15 cellular contexts compared by ENCODE assay signal in genomic region chr1:160005070-160005469, GRCh38. TPM values are rescaled to one million over a fixed set of nuclear protein-coding genes. Genes with fewer than 3 reads are reported as not detected.
A peak's percentile ranks its signal among the peaks of the same experiment; 100 is the strongest.
DNase-seq lines count a peak whose midpoint lies in the region; ATAC-seq and TF ChIP-seq lines count a peak whose summit lies in the region.
"Had no signal": no experiment of that assay in that cellular context is flagged by ENCODE, and none has a peak within 500 bp of the region (broad histone marks: within the 10 kb centered on the region; RNA-seq: fewer than 3 reads in every experiment).

No MANE protein-coding gene starts in this region.

- H2BK120ac ChIP-seq in neuronal stem cell (ENCODE audit: low read depth, low read length) = no peak overlapping the region

- H2BK5ac ChIP-seq in neuronal stem cell (ENCODE audit: low read length) = no peak overlapping the region

- peaks cover 22% of the 10 kb centered on the region for H3K27me3 Mint-ChIP-seq in activated CD8-positive, alpha-beta T cell treated with anti-CD3 and anti-CD28 coated beads, Interleukin-2, amount 10 ng/mL, durations not matched to agents 7 days and 5 days (ENCODE audit: low read depth)
- H3K27me3 Mint-ChIP-seq in activated CD8-positive, alpha-beta T cell treated with anti-CD3 and anti-CD28 coated beads for 36 hours = peaks cover 4% of the 10 kb centered on the region
- no peaks in the 10 kb centered on the region for H3K27me3 Mint-ChIP-seq in activated T-helper 17 cell treated with anti-CD3 and anti-CD28 coated beads, Interleukin-2, amount 50 U/mL, for 72 hours

- H2AK5ac ChIP-seq in neuronal stem cell (ENCODE audit: low read depth, low read length) = no peak overlapping the region

- H3K27ac Mint-ChIP-seq in activated CD8-positive, alpha-beta T cell treated with anti-CD3 and anti-CD28 coated beads, Interleukin-2, amount 10 ng/mL, durations not matched to agents 7 days and 5 days = no peak overlapping the region
- H3K27ac Mint-ChIP-seq in activated CD8-positive, alpha-beta T cell treated with anti-CD3 and anti-CD28 coated beads for 36 hours = no peak overlapping the region
- no peak overlapping the region for H3K27ac Mint-ChIP-seq in activated T-helper 17 cell treated with anti-CD3 and anti-CD28 coated beads, Interleukin-2, amount 50 U/mL, for 72 hours
- H3K27ac Mint-ChIP-seq: CD4-positive, CD25-positive, alpha-beta regulatory T cell had no signal

- no peaks in the 10 kb centered on the region for H3K9me3 Mint-ChIP-seq in activated CD8-positive, alpha-beta T cell treated with anti-CD3 and anti-CD28 coated beads, Interleukin-2, amount 10 ng/mL, durations not matched to agents 7 days and 5 days (ENCODE audit: insufficient read depth)
- no peaks in the 10 kb centered on the region for H3K9me3 Mint-ChIP-seq in activated CD8-positive, alpha-beta T cell treated with anti-CD3 and anti-CD28 coated beads for 36 hours
- no peaks in the 10 kb centered on the region for H3K9me3 Mint-ChIP-seq in activated T-helper 17 cell treated with anti-CD3 and anti-CD28 coated beads, Interleukin-2, amount 50 U/mL, for 72 hours
- H3K9me3 Mint-ChIP-seq: CD4-positive, CD25-positive, alpha-beta regulatory T cell had no signal

- TF ChIP-seq CTCF in activated CD8-positive, alpha-beta T cell treated with anti-CD3 and anti-CD28 coated beads for 36 hours (IDR thresholded peaks at IDR 0.05) = no peak

- no peak overlapping the region for H4K8ac ChIP-seq in neuronal stem cell (ENCODE audit: low read depth, low read length)

- CTCF ChIA-PET in activated CD8-positive, alpha-beta T cell treated with anti-CD3 and anti-CD28 coated beads, Interleukin-2, amount 10 ng/mL, durations not matched to agents 7 days and 5 days (lab: Charles Lee) = interaction anchor here (1.6 to 9.5 kb wide), 11 partner anchors 13 to 111 kb away, joined by 4 to 184 read pairs (median 38); partner anchors contain the start of genes IGSF9 and PIGM
- CTCF ChIA-PET in activated CD8-positive, alpha-beta T cell treated with anti-CD3 and anti-CD28 coated beads for 36 hours (lab: Charles Lee) = interaction anchor here (1.0 to 14.6 kb wide), 14 partner anchors 14 to 206 kb away, joined by 3 to 374 read pairs (median 49); partner anchors contain the start of genes FCRL6, IGSF9, KCNJ9 and PIGM

- no peaks in the 10 kb centered on the region for H3K9me3 ChIP-seq in neuronal stem cell (replicated peaks in 1 of 2; ENCODE audit: control insufficient read depth in 2 of 2, insufficient read depth in 1 of 2, low read depth in 1 of 2, low read length in 2 of 2)
- H3K9me3 ChIP-seq: BLaER1 treated with 17β-estradiol and CSF1 and Interleukin-3, amounts not matched to agents 10 nM and 100 nM had no signal

- H3K27me3 ChIP-seq in neuronal stem cell (ENCODE audit: control insufficient read depth in 3 of 3, insufficient read depth in 3 of 3, low read depth in 1 of 3, low read length in 3 of 3) = peaks cover 0 to 46% (median 2%) of the 10 kb centered on the region in 3 experiments
- H3K27me3 ChIP-seq: BLaER1 treated with 17β-estradiol and CSF1 and Interleukin-3, amounts not matched to agents 10 nM and 100 nM had no signal

- H3K4me1 Mint-ChIP-seq in activated CD8-positive, alpha-beta T cell treated with anti-CD3 and anti-CD28 coated beads, Interleukin-2, amount 10 ng/mL, durations not matched to agents 7 days and 5 days (ENCODE audit: low read depth) = no peaks in the 10 kb centered on the region
- H3K4me1 Mint-ChIP-seq in activated CD8-positive, alpha-beta T cell treated with anti-CD3 and anti-CD28 coated beads for 36 hours (ENCODE audit: low read depth) = no peaks in the 10 kb centered on the region
- no peaks in the 10 kb centered on the region for H3K4me1 Mint-ChIP-seq in activated T-helper 17 cell treated with anti-CD3 and anti-CD28 coated beads, Interleukin-2, amount 50 U/mL, for 72 hours
- H3K4me1 Mint-ChIP-seq: CD4-positive, CD25-positive, alpha-beta regulatory T cell had no signal

- H3K4me1 ChIP-seq in neuronal stem cell (ENCODE audit: control insufficient read depth in 2 of 2, insufficient read depth in 1 of 2, low read depth in 1 of 2, low read length in 2 of 2) = no peaks in the 10 kb centered on the region

- no peaks in the 10 kb centered on the region for H3K36me3 ChIP-seq in neuronal stem cell (replicated peaks in 1 of 2; ENCODE audit: control insufficient read depth in 2 of 2, insufficient read depth in 2 of 2, low read length in 2 of 2)
- H3K36me3 ChIP-seq: BLaER1 treated with 17β-estradiol and CSF1 and Interleukin-3, amounts not matched to agents 10 nM and 100 nM had no signal

- no peak overlapping the region for H2BK15ac ChIP-seq in neuronal stem cell (ENCODE audit: low read length)

- no peak overlapping the region for H4K91ac ChIP-seq in neuronal stem cell (ENCODE audit: low read depth, low read length, poor library complexity)

- POLR2A ChIA-PET in activated CD8-positive, alpha-beta T cell treated with anti-CD3 and anti-CD28 coated beads, Interleukin-2, amount 10 ng/mL, durations not matched to agents 7 days and 5 days (lab: Charles Lee) = no interaction called here
- POLR2A ChIA-PET in activated CD8-positive, alpha-beta T cell treated with anti-CD3 and anti-CD28 coated beads for 36 hours (lab: Charles Lee) = interaction anchor here (0.6 kb wide), 1 partner anchor 25 kb away, joined by 3 read pairs; no protein-coding TSS in a partner anchor

- H3K27ac ChIP-seq in neuronal stem cell (replicated peaks; ENCODE audit: low read length) = no peak overlapping the region
- H3K27ac ChIP-seq: BLaER1 treated with 17β-estradiol and CSF1 and Interleukin-3, amounts not matched to agents 10 nM and 100 nM; GM23248 had no signal

- H3K14ac ChIP-seq in neuronal stem cell (ENCODE audit: low read length) = no peak overlapping the region

- peak; percentile 12 for DNase-seq in activated CD8-positive, alpha-beta T cell treated with anti-CD3 and anti-CD28 coated beads, Interleukin-2, amount 10 ng/mL, durations not matched to agents 7 days and 5 days
- DNase-seq in activated CD8-positive, alpha-beta T cell treated with anti-CD3 and anti-CD28 coated beads for 36 hours = no peak
- peak; percentile 28 for DNase-seq in cerebellum (ENCODE audit: low spot score)
- no peak for DNase-seq in neuronal stem cell (ENCODE audit: low spot score)
- DNase-seq: ACHN; CD4-positive, CD25-positive, alpha-beta regulatory T cell; DMS53; GM23248; IMR-90 had no signal

- no peak overlapping the region for H3K9ac ChIP-seq in neuronal stem cell (ENCODE audit: low read depth, low read length, poor library complexity)
- H3K9ac ChIP-seq: BLaER1 treated with 17β-estradiol and CSF1 and Interleukin-3, amounts not matched to agents 10 nM and 100 nM; GM23248 had no signal

- H2BK12ac ChIP-seq in neuronal stem cell (ENCODE audit: low read length) = no peak overlapping the region

- H3K4me2 ChIP-seq in neuronal stem cell (ENCODE audit: insufficient read depth, low read length, poor library complexity, severe bottlenecking) = no peak overlapping the region
- H3K4me2 ChIP-seq: BLaER1 treated with 17β-estradiol and CSF1 and Interleukin-3, amounts not matched to agents 10 nM and 100 nM had no signal

- no CpG with 5 or more reads among the region's 4 CpGs for WGBS in neuronal stem cell (ENCODE audit: extremely low coverage in 2 of 2, insufficient read length in 2 of 2, insufficient replicate concordance in 1 of 2), 2 donors

- no peak for ATAC-seq in activated CD8-positive, alpha-beta T cell treated with anti-CD3 and anti-CD28 coated beads, Interleukin-2, amount 10 ng/mL, durations not matched to agents 7 days and 5 days
- ATAC-seq in activated CD8-positive, alpha-beta T cell treated with anti-CD3 and anti-CD28 coated beads for 36 hours = no peak
- no peak for ATAC-seq in activated T-helper 17 cell treated with anti-CD3 and anti-CD28 coated beads, Interleukin-2, amount 50 U/mL, for 72 hours (replicated peaks)
- no peak for ATAC-seq in GM18511 (IDR thresholded peaks at IDR 0.05; ENCODE audit: unreplicated experiment)
- ATAC-seq in HG03025 (IDR thresholded peaks at IDR 0.05; ENCODE audit: low FRiP score, unreplicated experiment) = no peak
- ATAC-seq: HCT116 had no signal

- no peaks in the 10 kb centered on the region for H3K79me1 ChIP-seq in neuronal stem cell (ENCODE audit: low read depth, low read length)

- no peak overlapping the region for H3K4me3 Mint-ChIP-seq in activated CD8-positive, alpha-beta T cell treated with anti-CD3 and anti-CD28 coated beads, Interleukin-2, amount 10 ng/mL, durations not matched to agents 7 days and 5 days
- no peak overlapping the region for H3K4me3 Mint-ChIP-seq in activated CD8-positive, alpha-beta T cell treated with anti-CD3 and anti-CD28 coated beads for 36 hours
- no peak overlapping the region for H3K4me3 Mint-ChIP-seq in activated T-helper 17 cell treated with anti-CD3 and anti-CD28 coated beads, Interleukin-2, amount 50 U/mL, for 72 hours
- H3K4me3 Mint-ChIP-seq: CD4-positive, CD25-positive, alpha-beta regulatory T cell had no signal

- H2AFZ ChIP-seq in neuronal stem cell (ENCODE audit: low read length) = no peak overlapping the region
- H2AFZ ChIP-seq: GM23248 had no signal

- no peaks in the 10 kb centered on the region for H3K36me3 Mint-ChIP-seq in activated CD8-positive, alpha-beta T cell treated with anti-CD3 and anti-CD28 coated beads, Interleukin-2, amount 10 ng/mL, durations not matched to agents 7 days and 5 days (ENCODE audit: low read depth)
- no peaks in the 10 kb centered on the region for H3K36me3 Mint-ChIP-seq in activated CD8-positive, alpha-beta T cell treated with anti-CD3 and anti-CD28 coated beads for 36 hours (ENCODE audit: low read depth)
- no peaks in the 10 kb centered on the region for H3K36me3 Mint-ChIP-seq in activated T-helper 17 cell treated with anti-CD3 and anti-CD28 coated beads, Interleukin-2, amount 50 U/mL, for 72 hours (ENCODE audit: low read depth)
- H3K36me3 Mint-ChIP-seq: CD4-positive, CD25-positive, alpha-beta regulatory T cell had no signal

- intact Hi-C loops in activated CD8-positive, alpha-beta T cell treated with anti-CD3 and anti-CD28 coated beads for 36 hours (cut with micrococcal nuclease) = loop anchor here (5.0 kb wide), 1 partner anchor 208 kb away; no protein-coding TSS in a partner anchor

- H3K4me3 ChIP-seq in neuronal stem cell (ENCODE audit: low read length in 2 of 2) = no peak overlapping the region
- H3K4me3 ChIP-seq: BLaER1 treated with 17β-estradiol and CSF1 and Interleukin-3, amounts not matched to agents 10 nM and 100 nM; GM23248 had no signal

- H3K4ac ChIP-seq in neuronal stem cell (ENCODE audit: low read length) = no peak overlapping the region

- no peak overlapping the region for H3K18ac ChIP-seq in neuronal stem cell (ENCODE audit: low read length)

- H3K23ac ChIP-seq in neuronal stem cell (ENCODE audit: low read depth, low read length, poor library complexity) = peak overlapping the region; percentile 1

RNA-seq across cellular contexts. Expression of gene PIGM, which starts 26.7 kb away (rescaled TPM):
- total RNA-seq in activated CD8-positive, alpha-beta T cell treated with anti-CD3 and anti-CD28 coated beads, Interleukin-2, amount 10 ng/mL, durations not matched to agents 7 days and 5 days = 1 to 10 TPM; 4.2 to 4.5 TPM
- total RNA-seq in activated CD8-positive, alpha-beta T cell treated with anti-CD3 and anti-CD28 coated beads for 36 hours = 1 to 10 TPM; 3.9 to 4.0 TPM
- 8.7 TPM for total RNA-seq in cerebellum
- 4.9 TPM for polyA plus RNA-seq in neuronal stem cell (2013, experiment 1 of 2)
- polyA plus RNA-seq in neuronal stem cell (2013, experiment 2 of 2) = 5.1 TPM
- total RNA-seq in activated T-helper 17 cell treated with anti-CD3 and anti-CD28 coated beads, Interleukin-2, amount 50 U/mL, for 72 hours = 1 to 10 TPM; 3.5 to 4.2 TPM

RNA-seq across cellular contexts. Expression of gene SLAMF9, which starts 51.0 kb away (rescaled TPM):
- not detected for total RNA-seq in activated CD8-positive, alpha-beta T cell treated with anti-CD3 and anti-CD28 coated beads, Interleukin-2, amount 10 ng/mL, durations not matched to agents 7 days and 5 days
- not detected for total RNA-seq in activated CD8-positive, alpha-beta T cell treated with anti-CD3 and anti-CD28 coated beads for 36 hours
- not detected for total RNA-seq in cerebellum
- polyA plus RNA-seq in neuronal stem cell (2013, experiment 1 of 2) = not detected
- not detected for polyA plus RNA-seq in neuronal stem cell (2013, experiment 2 of 2)
- total RNA-seq in activated T-helper 17 cell treated with anti-CD3 and anti-CD28 coated beads, Interleukin-2, amount 50 U/mL, for 72 hours = not detected
- total RNA-seq: A172; CD4-positive, CD25-positive, alpha-beta regulatory T cell; GM23248 had no signal
- polyA plus RNA-seq: CD4-positive, CD25-positive, alpha-beta regulatory T cell had no signal

RNA-seq across cellular contexts. Expression of gene IGSF9, which starts 59.7 kb away (rescaled TPM):
- total RNA-seq in activated CD8-positive, alpha-beta T cell treated with anti-CD3 and anti-CD28 coated beads, Interleukin-2, amount 10 ng/mL, durations not matched to agents 7 days and 5 days = not detected
- total RNA-seq in activated CD8-positive, alpha-beta T cell treated with anti-CD3 and anti-CD28 coated beads for 36 hours = under 1 TPM in 1 of 2 experiments, not detected in 1; 0.07 TPM
- 4.7 TPM for total RNA-seq in cerebellum
- 11.6 TPM for polyA plus RNA-seq in neuronal stem cell (2013, experiment 1 of 2)
- polyA plus RNA-seq in neuronal stem cell (2013, experiment 2 of 2) = 11.4 TPM
- total RNA-seq in activated T-helper 17 cell treated with anti-CD3 and anti-CD28 coated beads, Interleukin-2, amount 50 U/mL, for 72 hours = not detected
- total RNA-seq: CD4-positive, CD25-positive, alpha-beta regulatory T cell; GM23248; IMR-90 had no signal

Comparison
In these comparisons a context has a peak if more than half of its experiments do, and no peak if none do; other contexts are left out.
1. DNase-seq: peak in activated CD8-positive, alpha-beta T cell treated with anti-CD3 and anti-CD28 coated beads, Interleukin-2, amount 10 ng/mL, durations not matched to agents 7 days and 5 days (single experiment) and cerebellum (single experiment); none in activated CD8-positive, alpha-beta T cell treated with anti-CD3 and anti-CD28 coated beads for 36 hours (single experiment) and neuronal stem cell (single experiment).